3 cellular contexts compared by ENCODE assay signal in genomic region chr15:66003158-66003557, GRCh38.
DNase-seq lines count a peak whose midpoint lies in the region; ATAC-seq, FAIRE-seq and TF ChIP-seq lines count a peak whose summit lies in the region.
"Not testable (repeated sequence)": the region's sequence is repeated elsewhere in the genome, so short reads cannot be mapped to it uniquely, and the experiment has no call there.

No MANE protein-coding gene starts in this region.

- not testable (repeated sequence) for H3K27me3 ChIP-seq in HepG2 (ENCODE audit: control insufficient read depth in 1 of 2, insufficient read depth in 2 of 2, low read length in 2 of 2)

- H3K4me1 ChIP-seq in HEK293 (ENCODE audit: control insufficient read depth, insufficient read depth, low read length); HepG2 (ENCODE audit: insufficient read depth, low read length): not testable (repeated sequence)

- not testable (repeated sequence) for TF ChIP-seq POLR2A in HepG2 (IDR thresholded peaks at IDR 0.05; ENCODE audit: insufficient read depth in 1 of 2, low read depth in 2 of 2, low read length in 2 of 2)

- not testable (repeated sequence) for TF ChIP-seq CTCF in HEK293 (tag by site-specific recombination; IDR thresholded peaks at IDR 0.05); HepG2 (CRISPR knock-in tag; IDR thresholded peaks at IDR 0.05)

- not testable (repeated sequence) for H3K4me3 ChIP-seq in HEK293 (ENCODE audit: low read depth, low read length); HepG2 (replicated peaks in 1 of 3; ENCODE audit: insufficient read depth in 1 of 3, low read depth in 2 of 3, low read length in 3 of 3)

- H3K4me2 ChIP-seq in HepG2 (ENCODE audit: low read depth, low read length) = not testable (repeated sequence)

- WGBS in HepG2 (ENCODE audit: low lambda C conversion rate) = 17% methylated on average over 3 of the region's 3 CpGs

- ATAC-seq in HepG2 = not testable (repeated sequence)

- intact Hi-C loops in HepG2 (cut with micrococcal nuclease; ENCODE audit: unreplicated experiment) = not testable (repeated sequence)

- in situ Hi-C loops in HepG2 (cut with HindIII; ENCODE audit: extremely low pct_ligation_motif_present, low pct_unique_long_range_greater_than_20kb) = not testable (repeated sequence)

- H3K9me3 ChIP-seq in HEK293 (ENCODE audit: control insufficient read depth, insufficient read depth, low read depth, low read length); HepG2 (ENCODE audit: low read length): not testable (repeated sequence)

- not testable (repeated sequence) for H4K20me1 ChIP-seq in HepG2 (ENCODE audit: insufficient read depth, low read length)

- FAIRE-seq in HepG2 (lab: Jason Lieb, UNC) = not testable (repeated sequence)

- DNase-seq in M059J (ENCODE audit: low read depth) = peak; percentile 19
- not testable (repeated sequence) for DNase-seq in HepG2 (ENCODE audit: low spot score)

- not testable (repeated sequence) for H2AFZ ChIP-seq in HepG2 (ENCODE audit: low read length)

- not testable (repeated sequence) for H3K36me3 ChIP-seq in HEK293 (ENCODE audit: control insufficient read depth in 2 of 2, insufficient read depth in 1 of 2, low read length in 2 of 2); HepG2 (replicated peaks in 1 of 2; ENCODE audit: control insufficient read depth in 1 of 2, insufficient read depth in 2 of 2, low read length in 2 of 2)

- TF ChIP-seq EP300 in HepG2 (IDR thresholded peaks at IDR 0.05; ENCODE audit: low read depth in 2 of 2, low read length in 2 of 2); HepG2 (CRISPR knock-in tag; IDR thresholded peaks at IDR 0.05; ENCODE audit: borderline replicate concordance): not testable (repeated sequence)

- H3K9ac ChIP-seq in HepG2 (ENCODE audit: insufficient read depth, low read depth, low read length) = not testable (repeated sequence)

- TF ChIP-seq RAD21 in HepG2 (CRISPR knock-in tag; IDR thresholded peaks at IDR 0.05) = not testable (repeated sequence)

- POLR2A ChIA-PET in HEK293 (lab: Yijun Ruan, JAX); HepG2 (lab: Yijun Ruan, JAX): not testable (repeated sequence)

- CTCF ChIA-PET in HEK293 (lab: Yijun Ruan, JAX); HepG2 (lab: Yijun Ruan, JAX; ENCODE audit: low intra/inter-chr PET ratio, low total read pairs): not testable (repeated sequence)

- H3K27ac ChIP-seq in HEK293 (ENCODE audit: extremely low read depth, low read depth, low read length); HepG2 (ENCODE audit: extremely low read length, insufficient read depth, low read length): not testable (repeated sequence)

- not testable (repeated sequence) for BruUV-seq in HepG2 (replicated peaks; lab: Mats Ljungman, UMichigan)

- not testable (repeated sequence) for H3K79me2 ChIP-seq in HepG2 (ENCODE audit: insufficient read depth, low read length)

TF ChIP-seq in HEK293, 187 proteins besides CTCF, POLR2A, EP300 and RAD21:
- TF ChIP-seq PRDM10 (tag by site-specific recombination; IDR thresholded peaks at IDR 0.05) = peak; percentile 83

TF ChIP-seq in HepG2, 621 proteins besides CTCF, POLR2A, EP300 and RAD21:
- TF ChIP-seq MNT (IDR thresholded peaks at IDR 0.05) = peak; percentile 91
